ENCODE assay signal across 9 cellular contexts in the genomic region with DNA sequence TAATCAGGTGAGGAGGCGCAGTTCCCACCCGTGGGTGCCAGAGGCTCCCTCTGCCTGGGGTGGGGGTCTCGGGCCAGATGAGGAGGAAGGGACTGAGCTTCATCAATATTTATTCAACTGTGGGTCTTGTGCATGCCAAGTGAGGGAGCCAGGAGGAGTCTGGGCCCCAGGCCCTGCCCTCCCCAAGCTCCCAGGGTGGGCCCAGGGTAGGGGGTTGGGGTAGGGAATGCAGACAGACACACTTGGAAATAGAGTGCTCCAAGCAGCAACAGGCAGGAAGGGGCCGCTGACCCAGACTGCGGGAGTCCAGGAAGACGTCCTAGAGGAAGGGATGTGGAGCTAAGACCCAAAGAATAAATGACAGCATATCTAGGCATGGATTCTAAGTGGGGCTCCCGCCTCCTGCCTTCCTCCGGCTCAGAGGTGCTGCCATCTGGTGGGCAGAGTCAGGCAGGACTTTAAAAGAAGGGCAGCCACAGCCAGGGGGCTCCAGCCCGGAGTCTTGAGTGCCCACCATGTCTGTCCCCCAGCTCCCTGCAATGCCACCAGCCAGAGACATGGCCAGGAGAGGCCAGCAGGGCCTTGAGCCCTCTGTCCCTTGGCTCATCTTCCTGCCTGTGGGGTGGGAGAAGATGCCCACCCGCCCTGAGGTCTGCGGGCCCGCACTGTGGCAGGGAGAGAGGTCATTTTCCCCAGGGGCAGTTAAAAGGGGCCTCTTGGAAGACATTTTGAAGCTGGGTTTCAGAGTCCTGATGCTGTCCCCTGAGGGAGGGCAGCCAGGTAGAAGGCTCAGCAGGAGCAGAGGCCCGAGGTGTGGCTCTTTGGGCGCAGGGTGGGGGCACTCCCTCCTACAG.
DNase-seq lines count a peak whose midpoint lies in the region; ATAC-seq, FAIRE-seq and TF ChIP-seq lines count a peak whose summit lies in the region.
"Had no signal": no experiment of that assay in that cellular context is flagged by ENCODE, and none has a peak within 500 bp of the region (broad histone marks: within the 10 kb centered on the region; RNA-seq: fewer than 3 reads in every experiment).

No MANE protein-coding gene starts in this region.

- no TSS peak for BruUV-seq in Calu3 (replicated peaks; lab: Mats Ljungman, UMichigan)

- intact Hi-C loops in Calu3 (cut with micrococcal nuclease; ENCODE audit: unreplicated experiment) = loop anchor here (1.0 to 2.0 kb wide), 3 partner anchors 275 to 404 kb away; no protein-coding TSS in a partner anchor

- H3K4me1 Mint-ChIP-seq in Calu3 (ENCODE audit: low read depth, unreplicated experiment) = no peaks in the 10 kb centered on the region

- H3K27ac Mint-ChIP-seq in Calu3 (ENCODE audit: unreplicated experiment) = no peak overlapping the region
- H3K27ac Mint-ChIP-seq: T-helper 1 cell treated with Interleukin-12 subunit alpha and Interleukin-12 subunit beta and Interleukin-4 antibody, amounts not matched to agents 30 μg/mL and 1 μg/mL, for 36 hours had no signal

- no peak overlapping the region for H3K4me3 Mint-ChIP-seq in Calu3 (ENCODE audit: low read depth, unreplicated experiment)
- H3K4me3 Mint-ChIP-seq: T-helper 1 cell treated with Interleukin-12 subunit alpha and Interleukin-12 subunit beta and Interleukin-4 antibody, amounts not matched to agents 30 μg/mL and 1 μg/mL, for 36 hours had no signal

- DNase-seq in Calu3 (peak; percentile 75), HTR-8/SVneo (ENCODE audit: insufficient read length, low spot score) (peak; percentile 82), SK-N-DZ (ENCODE audit: low spot score) (peak; percentile 75), anterior cingulate cortex (lab: John Stamatoyannopoulos, UW) (peak in 44 of 58 donors; percentile 2 to 56 (median 17)), hepatic stellate cell (ENCODE audit: low spot score) (peak; percentile 81)
- DNase-seq in stimulated activated CD4-positive, alpha-beta T cell treated with anti-CD3 and anti-CD28 coated beads, Interleukin-12 subunit alpha, Interleukin-12 subunit beta, amount 100 ng/mL, for 48 hours (ENCODE audit: low read depth in 2 of 3, low spot score in 1 of 3) = peak; percentile 7 to 46 (median 32)

- no peak for ATAC-seq in HG03108 (IDR thresholded peaks at IDR 0.05; ENCODE audit: unreplicated experiment)
- ATAC-seq in GM19324 (IDR thresholded peaks at IDR 0.05; ENCODE audit: low FRiP score, unreplicated experiment) = no peak

- H3K9me3 Mint-ChIP-seq in Calu3 (ENCODE audit: low read depth, unreplicated experiment) = no peaks in the 10 kb centered on the region
- H3K9me3 Mint-ChIP-seq: T-helper 1 cell treated with Interleukin-12 subunit alpha and Interleukin-12 subunit beta and Interleukin-4 antibody, amounts not matched to agents 30 μg/mL and 1 μg/mL, for 36 hours had no signal

- no peak for FAIRE-seq in HTR-8/SVneo (lab: Jason Lieb, UNC)

- peaks cover 45% of the 10 kb centered on the region for H3K27me3 Mint-ChIP-seq in Calu3 (ENCODE audit: unreplicated experiment)

- CTCF ChIA-PET in Calu3 (lab: Charles Lee) = interaction anchor here (0.6 to 1.4 kb wide), 7 partner anchors 9 to 362 kb away, joined by 3 to 7 read pairs (median 4); no protein-coding TSS in a partner anchor

- no peaks in the 10 kb centered on the region for H3K36me3 Mint-ChIP-seq in Calu3 (ENCODE audit: insufficient read depth, unreplicated experiment)

- TF ChIP-seq CTCF in Calu3 (IDR thresholded peaks at IDR 0.05; ENCODE audit: unreplicated experiment) = peak; percentile 78

Comparison
In these comparisons a context has a peak if more than half of its experiments do, and no peak if none do; other contexts are left out.
1. DNase-seq: peak in every context shown above with its lines; median percentile 82 in HTR-8/SVneo; 81 in hepatic stellate cell; 75 in Calu3; 75 in SK-N-DZ; 32 in stimulated activated CD4-positive, alpha-beta T cell treated with anti-CD3 and anti-CD28 coated beads, Interleukin-12 subunit alpha, Interleukin-12 subunit beta, amount 100 ng/mL, for 48 hours; 17 in anterior cingulate cortex.